In the genomic region with DNA sequence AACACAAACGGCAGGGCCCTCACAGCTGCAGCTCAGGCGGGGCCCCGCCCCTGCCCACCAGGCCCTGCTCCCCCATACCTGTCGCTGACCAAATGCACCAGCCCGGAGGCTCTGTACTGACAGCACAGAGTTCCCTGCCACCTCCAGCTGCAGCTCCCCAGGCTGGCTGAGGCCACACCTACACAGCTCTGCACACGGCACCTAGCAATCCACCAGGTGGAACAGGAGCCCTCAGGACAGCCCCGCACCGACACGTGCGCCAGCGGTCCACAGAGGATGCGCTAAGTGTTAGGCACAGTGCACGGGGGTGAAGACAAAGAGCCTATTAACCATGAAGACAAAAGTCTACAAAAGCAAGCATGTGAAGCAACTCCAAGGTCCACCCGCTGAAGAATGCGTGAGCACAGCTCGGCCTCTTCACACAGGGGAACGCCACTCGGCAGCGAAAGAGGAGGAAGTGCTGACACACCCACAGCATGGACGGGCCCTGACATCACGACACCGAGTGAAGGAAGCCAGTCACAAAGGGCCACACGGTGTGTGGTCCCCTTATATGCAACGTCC, we compare ENCODE assay signal across 8 cellular contexts. TPM values are rescaled to one million over a fixed set of nuclear protein-coding genes. Genes with fewer than 3 reads are reported as not detected.
A peak's percentile ranks its signal among the peaks of the same experiment; 100 is the strongest.
DNase-seq lines count a peak whose midpoint lies in the region; ATAC-seq and TF ChIP-seq lines count a peak whose summit lies in the region.

No MANE protein-coding gene starts in this region.

- H3K27ac ChIP-seq in OCI-LY7 (ENCODE audit: low read depth, low read length, poor library complexity, severe bottlenecking) (no peak overlapping the region), foreskin keratinocyte (no peak overlapping the region)

- no peaks in the 10 kb centered on the region for H3K27me3 ChIP-seq in foreskin keratinocyte

- POLR2A ChIA-PET in OCI-LY7 (lab: Charles Lee), result no interaction called here

- BruUV-seq in OCI-LY7 (replicated peaks; lab: Mats Ljungman, UMichigan), result no TSS peak

- H3K9me3 ChIP-seq in OCI-LY7 (ENCODE audit: low read length), result no peaks in the 10 kb centered on the region

- H2AFZ ChIP-seq in OCI-LY7 (ENCODE audit: low read length), result no peak overlapping the region

- H3K4me3 ChIP-seq in OCI-LY7 (ENCODE audit: low read depth, low read length, poor library complexity, severe bottlenecking), result no peak overlapping the region

- DNase-seq in NCI-H82 (lab: John Stamatoyannopoulos, UW) (peak; percentile 11), NCI-H82 treated with DMSO at 0.1 percent for 48 hours (lab: John Stamatoyannopoulos, UW; ENCODE audit: unreplicated experiment) (no peak), OCI-LY7 (ENCODE audit: low spot score) (no peak), foreskin keratinocyte (peak; percentile 75 to 85), renal cortical epithelial cell (ENCODE audit: low read depth) (peak; percentile 69), NCI-H1092 (lab: John Stamatoyannopoulos, UW) (no peak)

- intact Hi-C loops in OCI-LY7 (cut with micrococcal nuclease; ENCODE audit: unreplicated experiment), result no loop called here

- peak overlapping the region; percentile 26; the same call in 1 of the 2 replicates for H3K4me2 ChIP-seq in OCI-LY7 (ENCODE audit: low read length)

- H3K4me1 ChIP-seq in OCI-LY7 (ENCODE audit: insufficient read depth, low read length, poor library complexity, severe bottlenecking), result peaks cover 19% of the 10 kb centered on the region
- peaks cover 32% of the 10 kb centered on the region for H3K4me1 ChIP-seq in foreskin keratinocyte

- ATAC-seq in foreskin keratinocyte, result peak; percentile 92
- ATAC-seq in HG03196 (IDR thresholded peaks at IDR 0.05; ENCODE audit: unreplicated experiment), result no peak
- no peak for ATAC-seq in GM21529 (IDR thresholded peaks at IDR 0.05; ENCODE audit: unreplicated experiment)

- TF ChIP-seq CTCF in OCI-LY7 (conservative IDR thresholded peaks at IDR 0.05; ENCODE audit: low read length) (no peak), foreskin keratinocyte (conservative IDR thresholded peaks at IDR 0.05) (no peak)

- peaks cover 13% of the 10 kb centered on the region; the same call in 1 of the 2 replicates for H3K79me2 ChIP-seq in OCI-LY7 (ENCODE audit: insufficient read depth, low read depth, low read length)

- 0 out of 2 replicates have a peak, but pooled peaks cover 4% of the 10 kb centered on the region for H3K36me3 ChIP-seq in OCI-LY7 (ENCODE audit: insufficient read depth, low read length)

- CTCF ChIA-PET in OCI-LY7 (lab: Charles Lee; ENCODE audit: unreplicated experiment), result no interaction called here

- no peaks in the 10 kb centered on the region for H3K9me2 ChIP-seq in OCI-LY7 (ENCODE audit: insufficient read depth, low read length)

- peaks cover 11% of the 10 kb centered on the region; the same call in 1 of the 2 replicates for H4K20me1 ChIP-seq in OCI-LY7 (ENCODE audit: insufficient read depth, low read length)

RNA-seq across cellular contexts. Expression of a gene that starts 5.4 kb away (rescaled TPM):
- 6.0 and 8.5 TPM in 2 replicates for total RNA-seq in OCI-LY7 (2014; rRNA removed; shearing (Covaris generic))
- 17.1 and 19.6 TPM in 2 replicates for total RNA-seq in OCI-LY7 (2022)
- total RNA-seq in foreskin keratinocyte, result 8.4 and 8.5 TPM in 2 replicates
- polyA plus RNA-seq in foreskin keratinocyte, result 2.6 and 2.8 TPM in 2 replicates
- 4.9 and 24.8 TPM in 2 replicates for total RNA-seq in renal cortical epithelial cell

Comparison
In these comparisons a context has a peak if more than half of its experiments do, and no peak if none do; other contexts are left out.
1. DNase-seq: peak in NCI-H82 (single experiment), foreskin keratinocyte (2 of 2) and renal cortical epithelial cell (single experiment); none in NCI-H82 treated with DMSO at 0.1 percent for 48 hours (single experiment), OCI-LY7 (single experiment) and NCI-H1092 (single experiment).